ENCODE assay signal across 21 cellular contexts in the genomic region with DNA sequence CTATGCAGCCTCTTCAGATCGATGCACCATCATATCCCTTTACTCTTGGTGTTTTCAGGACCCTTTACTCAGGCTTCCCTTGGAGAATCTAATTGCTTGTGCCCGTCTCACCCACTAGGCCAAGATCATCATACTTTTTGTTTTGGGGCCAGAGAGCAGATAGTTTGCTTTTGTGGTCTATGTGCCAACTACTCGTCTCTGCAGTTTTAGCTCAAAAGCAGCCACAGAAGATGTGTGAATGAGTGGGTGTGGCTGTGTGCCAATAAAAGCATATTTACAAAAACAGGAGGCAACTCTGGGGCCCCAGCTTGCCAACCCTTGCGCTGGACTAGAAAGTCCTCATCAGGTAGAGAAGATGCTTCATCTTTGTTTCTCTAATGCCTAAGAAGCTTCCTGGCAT.
"Had no signal": no experiment of that assay in that cellular context is flagged by ENCODE, and none has a peak within 500 bp of the region (broad histone marks: within the 10 kb centered on the region; RNA-seq: fewer than 3 reads in every experiment).

No MANE protein-coding gene starts in this region.

- H3K4me2 ChIP-seq: smooth muscle cell had no signal

- H3K9me3 ChIP-seq: left ventricle myocardium inferior, mucosa of descending colon, ovary, right atrium auricular region, right lobe of liver, tibial nerve, uterus had no signal

- H3K27me3 ChIP-seq: ovary, right atrium auricular region, right lobe of liver, tibial nerve, uterus had no signal

- H3K36me3 ChIP-seq: left ventricle myocardium inferior, ovary, right atrium auricular region, right lobe of liver, tibial nerve, uterus had no signal

- DNase-seq: hippocampal formation; left ventricle myocardium inferior; midbrain; mucosa of descending colon; naive thymus-derived CD8-positive, alpha-beta T cell; ovary; right lobe of liver; stimulated activated CD4-positive, alpha-beta T cell treated with anti-CD3 and anti-CD28 coated beads, Interleukin-1b, Interleukin-23, amount 100 ng/mL, for 48 hours; stimulated activated CD4-positive, alpha-beta T cell treated with anti-CD3 and anti-CD28 coated beads, Interleukin-2, amount 100 ng/mL, for 48 hours; stimulated activated CD4-positive, alpha-beta T cell treated with anti-CD3 and anti-CD28 coated beads, Interleukin-4, amount 100 ng/mL, for 4 hours; stimulated activated CD8-positive, alpha-beta memory T cell treated with anti-CD3 and anti-CD28 coated beads, Interleukin-4, amount 100 ng/mL, for 48 hours; stimulated activated naive CD4-positive, alpha-beta T cell treated with Interleukin-2 at 50 U/mL for 16 hours; stimulated activated naive CD8-positive, alpha-beta T cell treated with anti-CD3 and anti-CD28 coated beads, Interleukin-15, amount 100 ng/mL, for 72 hours; substantia nigra; uterus had no signal

- H3K4me1 ChIP-seq: left ventricle myocardium inferior, right atrium auricular region, right lobe of liver, uterus had no signal

- H3K27ac ChIP-seq: left ventricle myocardium inferior, ovary, right atrium auricular region, right lobe of liver, tibial nerve, uterus had no signal

- FAIRE-seq: islet of Langerhans had no signal

- H3K4me3 ChIP-seq: left ventricle myocardium inferior, lung, mucosa of descending colon, ovary, right atrium auricular region, right lobe of liver, smooth muscle cell, tibial nerve, uterus had no signal

- ATAC-seq: mucosa of descending colon; naive thymus-derived CD8-positive, alpha-beta T cell; right lobe of liver; stimulated activated memory B cell treated with anti-CD40 and anti-IgM and Interleukin-4, amounts not matched to agents 10 μg/mL and 1 μg/mL and 100 μg/mL, for 72 hours; stimulated activated naive CD8-positive, alpha-beta T cell treated with anti-CD3 and anti-CD28 coated beads, Interleukin-15, amount 100 ng/mL, for 72 hours had no signal
